ENCODE assay signal across 1 cellular context in the genomic region with DNA sequence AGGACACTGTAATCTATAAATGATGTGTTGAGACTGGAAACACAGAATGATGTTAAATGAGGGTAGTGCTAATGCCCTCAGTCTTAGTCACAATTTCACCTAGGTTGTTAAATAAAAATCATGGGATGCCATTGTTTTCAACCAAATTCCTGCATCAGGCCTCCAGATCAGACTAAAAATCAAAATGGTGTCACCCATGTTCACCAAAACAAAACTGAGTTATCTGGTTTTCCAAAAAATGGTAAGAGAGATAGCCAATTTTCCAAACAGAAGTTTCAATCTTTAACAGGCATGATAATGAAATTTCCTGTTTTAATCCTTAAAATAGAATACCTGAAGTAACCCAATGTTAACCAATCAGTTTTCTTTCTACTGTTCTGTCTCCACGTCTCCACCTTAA.
TF ChIP-seq lines count a peak whose summit lies in the region.

No MANE protein-coding gene starts in this region.

TF ChIP-seq in K562, 482 proteins besides CTCF, POLR2A, EP300 and RAD21 (continued from another document):
- TF ChIP-seq ZNF384 (IDR thresholded peaks at IDR 0.05; ENCODE audit: low read depth, low read length) (no peak), RBM15 (IDR thresholded peaks at IDR 0.05; ENCODE audit: insufficient read depth, low read length) (no peak), ILF3 (IDR thresholded peaks at IDR 0.05; ENCODE audit: borderline replicate concordance) (no peak), KLF6 (CRISPR knock-in tag; IDR thresholded peaks at IDR 0.05; ENCODE audit: borderline replicate concordance) (peak; percentile 73; the same call in 1 of the 2 replicates), ZNF175 (CRISPR knock-in tag; IDR thresholded peaks at IDR 0.05; ENCODE audit: low read depth) (0 out of 2 replicates have a peak, but pooled peaks have one; percentile 28), PHTF2 (CRISPR knock-in tag; IDR thresholded peaks at IDR 0.05) (no peak), FOXA3 (CRISPR knock-in tag; conservative IDR thresholded peaks at IDR 0.05 in 1 of 2, IDR thresholded peaks at IDR 0.05 in 1 of 2) (no peak), POLR2G (IDR thresholded peaks at IDR 0.05; ENCODE audit: low read depth, low read length) (no peak), HNRNPK (IDR thresholded peaks at IDR 0.05; ENCODE audit: low read depth, low read length, poor library complexity, severe bottlenecking) (no peak), MCM5 (IDR thresholded peaks at IDR 0.05; ENCODE audit: low read depth) (no peak), GTF2A2 (tag; IDR thresholded peaks at IDR 0.05) (0 out of 2 replicates have a peak, but pooled peaks have one; percentile 49), ZNF551 (CRISPR knock-in tag; IDR thresholded peaks at IDR 0.05) (no peak), SOX6 (IDR thresholded peaks at IDR 0.05) (no peak), ZNF197 (CRISPR knock-in tag; IDR thresholded peaks at IDR 0.05; ENCODE audit: low read depth) (no peak), ZNF24 (IDR thresholded peaks at IDR 0.05) (no peak), MTA1 (IDR thresholded peaks at IDR 0.05; ENCODE audit: borderline replicate concordance) (no peak), NCOA4 (IDR thresholded peaks at IDR 0.05; ENCODE audit: partially characterized antibody) (no peak), FOXJ2 (tag; IDR thresholded peaks at IDR 0.05) (no peak), GABPB1 (CRISPR knock-in tag; IDR thresholded peaks at IDR 0.05) (no peak), FOXP1 (CRISPR knock-in tag; IDR thresholded peaks at IDR 0.05) (no peak), ZNF224 (CRISPR knock-in tag; IDR thresholded peaks at IDR 0.05) (no peak), SIRT6 (IDR thresholded peaks at IDR 0.05; ENCODE audit: low read depth, low read length) (no peak), SRSF7 (optimal IDR thresholded peaks at IDR 0.05; ENCODE audit: low read depth, low read length) (no peak), TRIM28 (IDR thresholded peaks at IDR 0.05) (no peak), DMBX1 (CRISPR knock-in tag; IDR thresholded peaks at IDR 0.05; ENCODE audit: borderline replicate concordance) (peak; percentile 84), TFAM (CRISPR knock-in tag; conservative IDR thresholded peaks at IDR 0.05) (no peak), ZNF212 (CRISPR knock-in tag; IDR thresholded peaks at IDR 0.05) (no peak), SMARCC2 (IDR thresholded peaks at IDR 0.05; ENCODE audit: low read depth) (no peak), ZFP1 (CRISPR knock-in tag; IDR thresholded peaks at IDR 0.05) (no peak), NR4A1 (CRISPR knock-in tag; IDR thresholded peaks at IDR 0.05) (no peak), NR4A1 (tag; IDR thresholded peaks at IDR 0.05) (peak; percentile 95), ZNF316 (IDR thresholded peaks at IDR 0.05) (no peak), PRPF4 (IDR thresholded peaks at IDR 0.05; ENCODE audit: insufficient read depth, low read depth, low read length, poor library complexity, severe bottlenecking) (no peak), FOXA1 (IDR thresholded peaks at IDR 0.05; ENCODE audit: borderline replicate concordance) (no peak), WHSC1 (IDR thresholded peaks at IDR 0.05; ENCODE audit: low read length) (no peak), RBM39 (optimal IDR thresholded peaks at IDR 0.05; ENCODE audit: low read depth, low read length) (no peak), ZSCAN32 (CRISPR knock-in tag; IDR thresholded peaks at IDR 0.05) (no peak), CBX1 (IDR thresholded peaks at IDR 0.05; ENCODE audit: low read depth) (no peak), XRCC5 (IDR thresholded peaks at IDR 0.05; ENCODE audit: low read depth, low read length) (no peak), CBFB (CRISPR knock-in tag; IDR thresholded peaks at IDR 0.05) (no peak)
- TF ChIP-seq, protein P1, sequence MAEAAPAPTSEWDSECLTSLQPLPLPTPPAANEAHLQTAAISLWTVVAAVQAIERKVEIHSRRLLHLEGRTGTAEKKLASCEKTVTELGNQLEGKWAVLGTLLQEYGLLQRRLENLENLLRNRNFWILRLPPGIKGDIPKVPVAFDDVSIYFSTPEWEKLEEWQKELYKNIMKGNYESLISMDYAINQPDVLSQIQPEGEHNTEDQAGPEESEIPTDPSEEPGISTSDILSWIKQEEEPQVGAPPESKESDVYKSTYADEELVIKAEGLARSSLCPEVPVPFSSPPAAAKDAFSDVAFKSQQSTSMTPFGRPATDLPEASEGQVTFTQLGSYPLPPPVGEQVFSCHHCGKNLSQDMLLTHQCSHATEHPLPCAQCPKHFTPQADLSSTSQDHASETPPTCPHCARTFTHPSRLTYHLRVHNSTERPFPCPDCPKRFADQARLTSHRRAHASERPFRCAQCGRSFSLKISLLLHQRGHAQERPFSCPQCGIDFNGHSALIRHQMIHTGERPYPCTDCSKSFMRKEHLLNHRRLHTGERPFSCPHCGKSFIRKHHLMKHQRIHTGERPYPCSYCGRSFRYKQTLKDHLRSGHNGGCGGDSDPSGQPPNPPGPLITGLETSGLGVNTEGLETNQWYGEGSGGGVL (CRISPR knock-in tag; IDR thresholded peaks at IDR 0.05), result no peak
- TF ChIP-seq, protein P2, sequence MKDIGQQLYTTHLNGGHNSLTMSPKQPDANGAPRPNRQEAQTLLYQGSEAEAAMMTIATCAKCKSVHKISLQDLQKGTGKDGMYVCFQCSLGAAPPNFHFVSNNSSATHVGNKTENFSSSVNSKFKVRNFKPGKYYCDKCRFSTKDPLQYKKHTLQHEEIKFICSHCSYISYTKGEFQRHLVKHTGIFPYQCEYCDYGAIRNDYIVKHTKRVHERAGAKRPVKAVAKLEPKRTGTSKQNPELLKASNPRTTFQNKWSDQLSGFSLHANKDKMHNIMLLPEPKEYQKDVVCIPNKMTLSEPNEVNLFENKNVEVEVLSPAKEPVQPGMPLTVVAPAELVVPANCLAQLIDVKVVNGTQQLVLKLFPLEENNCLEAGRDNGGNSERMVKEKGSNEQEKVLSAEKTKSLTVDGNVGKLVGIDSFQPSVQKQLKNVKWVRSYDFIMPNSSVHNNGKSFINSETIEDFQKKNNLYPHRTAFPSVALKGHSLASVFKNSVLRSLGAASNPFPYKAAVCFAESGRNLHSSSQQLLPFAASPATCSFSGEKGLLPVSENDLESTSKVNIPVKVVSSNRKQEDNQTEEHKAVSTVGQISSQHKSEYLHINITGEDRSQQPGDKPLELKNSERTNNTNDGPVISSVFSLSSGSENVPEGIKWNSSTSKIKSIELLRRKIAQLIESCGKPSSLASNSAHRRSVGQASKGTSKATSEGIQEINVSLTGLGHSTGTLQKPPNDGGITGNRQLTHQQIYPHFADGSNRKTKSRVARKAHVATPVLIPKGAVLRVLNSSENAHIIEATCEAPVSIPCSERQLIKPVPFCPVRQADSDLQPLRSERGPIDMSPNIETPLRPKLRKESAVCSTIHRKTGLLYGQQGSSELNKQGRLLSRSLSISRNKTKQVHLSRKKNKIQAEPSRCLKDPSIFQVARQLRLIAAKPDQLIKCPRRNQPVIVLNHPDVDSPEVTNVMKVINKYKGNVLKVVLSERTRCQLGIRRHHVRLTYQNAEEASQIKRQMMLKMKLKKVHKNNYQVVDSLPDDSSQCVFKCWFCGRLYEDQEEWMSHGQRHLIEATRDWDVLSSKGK (CRISPR knock-in tag; IDR thresholded peaks at IDR 0.05), result no peak
- TF ChIP-seq, protein P3, sequence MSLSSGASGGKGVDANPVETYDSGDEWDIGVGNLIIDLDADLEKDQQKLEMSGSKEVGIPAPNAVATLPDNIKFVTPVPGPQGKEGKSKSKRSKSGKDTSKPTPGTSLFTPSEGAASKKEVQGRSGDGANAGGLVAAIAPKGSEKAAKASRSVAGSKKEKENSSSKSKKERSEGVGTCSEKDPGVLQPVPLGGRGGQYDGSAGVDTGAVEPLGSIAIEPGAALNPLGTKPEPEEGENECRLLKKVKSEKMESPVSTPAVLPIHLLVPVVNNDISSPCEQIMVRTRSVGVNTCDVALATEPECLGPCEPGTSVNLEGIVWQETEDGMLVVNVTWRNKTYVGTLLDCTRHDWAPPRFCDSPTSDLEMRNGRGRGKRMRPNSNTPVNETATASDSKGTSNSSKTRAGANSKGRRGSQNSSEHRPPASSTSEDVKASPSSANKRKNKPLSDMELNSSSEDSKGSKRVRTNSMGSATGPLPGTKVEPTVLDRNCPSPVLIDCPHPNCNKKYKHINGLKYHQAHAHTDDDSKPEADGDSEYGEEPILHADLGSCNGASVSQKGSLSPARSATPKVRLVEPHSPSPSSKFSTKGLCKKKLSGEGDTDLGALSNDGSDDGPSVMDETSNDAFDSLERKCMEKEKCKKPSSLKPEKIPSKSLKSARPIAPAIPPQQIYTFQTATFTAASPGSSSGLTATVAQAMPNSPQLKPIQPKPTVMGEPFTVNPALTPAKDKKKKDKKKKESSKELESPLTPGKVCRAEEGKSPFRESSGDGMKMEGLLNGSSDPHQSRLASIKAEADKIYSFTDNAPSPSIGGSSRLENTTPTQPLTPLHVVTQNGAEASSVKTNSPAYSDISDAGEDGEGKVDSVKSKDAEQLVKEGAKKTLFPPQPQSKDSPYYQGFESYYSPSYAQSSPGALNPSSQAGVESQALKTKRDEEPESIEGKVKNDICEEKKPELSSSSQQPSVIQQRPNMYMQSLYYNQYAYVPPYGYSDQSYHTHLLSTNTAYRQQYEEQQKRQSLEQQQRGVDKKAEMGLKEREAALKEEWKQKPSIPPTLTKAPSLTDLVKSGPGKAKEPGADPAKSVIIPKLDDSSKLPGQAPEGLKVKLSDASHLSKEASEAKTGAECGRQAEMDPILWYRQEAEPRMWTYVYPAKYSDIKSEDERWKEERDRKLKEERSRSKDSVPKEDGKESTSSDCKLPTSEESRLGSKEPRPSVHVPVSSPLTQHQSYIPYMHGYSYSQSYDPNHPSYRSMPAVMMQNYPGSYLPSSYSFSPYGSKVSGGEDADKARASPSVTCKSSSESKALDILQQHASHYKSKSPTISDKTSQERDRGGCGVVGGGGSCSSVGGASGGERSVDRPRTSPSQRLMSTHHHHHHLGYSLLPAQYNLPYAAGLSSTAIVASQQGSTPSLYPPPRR (CRISPR knock-in tag; IDR thresholded peaks at IDR 0.05; ENCODE audit: borderline replicate concordance), result no peak
- TF ChIP-seq, protein P4, sequence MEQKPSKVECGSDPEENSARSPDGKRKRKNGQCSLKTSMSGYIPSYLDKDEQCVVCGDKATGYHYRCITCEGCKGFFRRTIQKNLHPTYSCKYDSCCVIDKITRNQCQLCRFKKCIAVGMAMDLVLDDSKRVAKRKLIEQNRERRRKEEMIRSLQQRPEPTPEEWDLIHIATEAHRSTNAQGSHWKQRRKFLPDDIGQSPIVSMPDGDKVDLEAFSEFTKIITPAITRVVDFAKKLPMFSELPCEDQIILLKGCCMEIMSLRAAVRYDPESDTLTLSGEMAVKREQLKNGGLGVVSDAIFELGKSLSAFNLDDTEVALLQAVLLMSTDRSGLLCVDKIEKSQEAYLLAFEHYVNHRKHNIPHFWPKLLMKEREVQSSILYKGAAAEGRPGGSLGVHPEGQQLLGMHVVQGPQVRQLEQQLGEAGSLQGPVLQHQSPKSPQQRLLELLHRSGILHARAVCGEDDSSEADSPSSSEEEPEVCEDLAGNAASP (IDR thresholded peaks at IDR 0.05), result no peak
- TF ChIP-seq, protein P5, sequence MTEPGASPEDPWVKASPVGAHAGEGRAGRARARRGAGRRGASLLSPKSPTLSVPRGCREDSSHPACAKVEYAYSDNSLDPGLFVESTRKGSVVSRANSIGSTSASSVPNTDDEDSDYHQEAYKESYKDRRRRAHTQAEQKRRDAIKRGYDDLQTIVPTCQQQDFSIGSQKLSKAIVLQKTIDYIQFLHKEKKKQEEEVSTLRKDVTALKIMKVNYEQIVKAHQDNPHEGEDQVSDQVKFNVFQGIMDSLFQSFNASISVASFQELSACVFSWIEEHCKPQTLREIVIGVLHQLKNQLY (CRISPR knock-in tag; conservative IDR thresholded peaks at IDR 0.05), result no peak
- TF ChIP-seq, protein P6, sequence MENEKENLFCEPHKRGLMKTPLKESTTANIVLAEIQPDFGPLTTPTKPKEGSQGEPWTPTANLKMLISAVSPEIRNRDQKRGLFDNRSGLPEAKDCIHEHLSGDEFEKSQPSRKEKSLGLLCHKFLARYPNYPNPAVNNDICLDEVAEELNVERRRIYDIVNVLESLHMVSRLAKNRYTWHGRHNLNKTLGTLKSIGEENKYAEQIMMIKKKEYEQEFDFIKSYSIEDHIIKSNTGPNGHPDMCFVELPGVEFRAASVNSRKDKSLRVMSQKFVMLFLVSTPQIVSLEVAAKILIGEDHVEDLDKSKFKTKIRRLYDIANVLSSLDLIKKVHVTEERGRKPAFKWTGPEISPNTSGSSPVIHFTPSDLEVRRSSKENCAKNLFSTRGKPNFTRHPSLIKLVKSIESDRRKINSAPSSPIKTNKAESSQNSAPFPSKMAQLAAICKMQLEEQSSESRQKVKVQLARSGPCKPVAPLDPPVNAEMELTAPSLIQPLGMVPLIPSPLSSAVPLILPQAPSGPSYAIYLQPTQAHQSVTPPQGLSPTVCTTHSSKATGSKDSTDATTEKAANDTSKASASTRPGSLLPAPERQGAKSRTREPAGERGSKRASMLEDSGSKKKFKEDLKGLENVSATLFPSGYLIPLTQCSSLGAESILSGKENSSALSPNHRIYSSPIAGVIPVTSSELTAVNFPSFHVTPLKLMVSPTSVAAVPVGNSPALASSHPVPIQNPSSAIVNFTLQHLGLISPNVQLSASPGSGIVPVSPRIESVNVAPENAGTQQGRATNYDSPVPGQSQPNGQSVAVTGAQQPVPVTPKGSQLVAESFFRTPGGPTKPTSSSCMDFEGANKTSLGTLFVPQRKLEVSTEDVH (IDR thresholded peaks at IDR 0.05; ENCODE audit: low read depth, partially characterized antibody), result no peak
